In the genomic region with DNA sequence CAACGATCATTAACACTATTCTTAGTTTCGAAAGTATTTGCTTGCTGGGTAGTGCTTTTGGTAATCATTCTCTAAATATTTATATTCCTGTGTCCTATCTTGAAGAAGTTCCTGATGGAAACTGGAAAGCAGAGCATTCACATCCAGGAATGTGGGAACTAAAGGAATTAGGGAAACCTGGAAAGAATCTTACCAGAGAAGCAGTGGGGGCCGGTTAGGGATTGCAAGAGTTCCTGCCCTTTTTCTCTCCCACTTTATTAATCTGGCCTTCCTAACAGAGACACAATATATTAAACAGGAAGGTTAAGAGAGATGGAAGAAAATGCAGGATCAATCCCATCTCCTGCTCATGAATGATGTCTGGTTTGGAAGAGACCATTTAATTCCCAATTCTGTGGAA, we compare ENCODE assay signal across 10 cellular contexts. TPM values are rescaled to one million over a fixed set of nuclear protein-coding genes. Genes with fewer than 3 reads are reported as not detected.
DNase-seq lines count a peak whose midpoint lies in the region; ATAC-seq, FAIRE-seq and TF ChIP-seq lines count a peak whose summit lies in the region.
"Had no signal": no experiment of that assay in that cellular context is flagged by ENCODE, and none has a peak within 500 bp of the region (broad histone marks: within the 10 kb centered on the region; RNA-seq: fewer than 3 reads in every experiment).

No MANE protein-coding gene starts in this region.

- in situ Hi-C loops in GM12878 (cut with MboI): no loop called here

- no peaks in the 10 kb centered on the region for H3K79me2 ChIP-seq in GM12878 (ENCODE audit: control insufficient read depth, insufficient read depth, low read length)

- H3K4me2 ChIP-seq in GM12878 (ENCODE audit: control insufficient read depth, insufficient read depth): peak overlapping the region; percentile 52

- peak overlapping the region; percentile 82 for H3K4me3 Mint-ChIP-seq in activated naive CD4-positive, alpha-beta T cell treated with anti-CD3 and anti-CD28 coated beads, Interleukin-2, amount 50 U/mL, for 24 hours
- H3K4me3 Mint-ChIP-seq in type B pancreatic cell: peak overlapping the region; percentile 83

- TF ChIP-seq EP300 in GM12878 (IDR thresholded peaks at IDR 0.05; ENCODE audit: borderline replicate concordance in 1 of 2, control insufficient read depth in 1 of 2, low read depth in 2 of 2, low read length in 2 of 2): no peak

- no peak overlapping the region for H3K27ac ChIP-seq in GM12878 (ENCODE audit: control insufficient read depth, insufficient read depth)
- peak overlapping the region; percentile 33 to 86 for H3K27ac ChIP-seq in lung (ENCODE audit: low read depth in 1 of 2, low read length in 1 of 2)

- TF ChIP-seq POLR2A in GM12878 (IDR thresholded peaks at IDR 0.05; ENCODE audit: low read depth, low read length): no peak

- peaks cover 5% of the 10 kb centered on the region for H3K4me1 Mint-ChIP-seq in activated naive CD4-positive, alpha-beta T cell treated with anti-CD3 and anti-CD28 coated beads, Interleukin-2, amount 50 U/mL, for 24 hours
- peaks cover 37% of the 10 kb centered on the region for H3K4me1 Mint-ChIP-seq in type B pancreatic cell (ENCODE audit: unreplicated experiment)

- no peak overlapping the region; the same call in 1 of the 2 replicates for H2AFZ ChIP-seq in GM12878 (ENCODE audit: control insufficient read depth, low read depth, low read length)

- RAD21 ChIA-PET in GM12878 (lab: Charles Lee; ENCODE audit: unreplicated experiment): no interaction called here

- H3K9ac ChIP-seq in GM12878 (ENCODE audit: control insufficient read depth, insufficient read depth, low read length): no peak overlapping the region

- H3K4me1 ChIP-seq in GM12878 (ENCODE audit: control insufficient read depth, insufficient read depth, low read length) (peaks cover 16% of the 10 kb centered on the region), lung (ENCODE audit: control insufficient read depth in 2 of 2, insufficient read depth in 2 of 2, low read length in 2 of 2) (peaks cover 13 to 22% of the 10 kb centered on the region in 2 donors)

- TF ChIP-seq RAD21 in GM12878 (IDR thresholded peaks at IDR 0.05; ENCODE audit: insufficient read depth, low read depth, low read length): no peak

- intact Hi-C loops in GM12878 (cut with micrococcal nuclease; ENCODE audit: unreplicated experiment) (loop anchor here (5.0 kb wide), 2 partner anchors 115 to 205 kb away; a partner anchor contains a TSS), sciatic nerve (cut with DNase I) (loop anchor here (5.0 to 10.0 kb wide), 2 partner anchors 115 to 547 kb away; a partner anchor contains a TSS)

- CTCF ChIA-PET in GM12878 (lab: Yijun Ruan, JAX): no interaction called here

- ATAC-seq in GM12878 (no peak), lung (ENCODE audit: insufficient read depth, low FRiP score) (no peak), sciatic nerve (no peak)

- H3K36me3 Mint-ChIP-seq in activated naive CD4-positive, alpha-beta T cell treated with anti-CD3 and anti-CD28 coated beads, Interleukin-2, amount 50 U/mL, for 24 hours: peaks cover 2% of the 10 kb centered on the region
- no peaks in the 10 kb centered on the region for H3K36me3 Mint-ChIP-seq in type B pancreatic cell

- H3K9me3 ChIP-seq in GM12878 (replicated peaks; ENCODE audit: control insufficient read depth, insufficient read depth, low read length) (no peaks in the 10 kb centered on the region), lung (ENCODE audit: control insufficient read depth in 2 of 2, insufficient read depth in 1 of 2, low read length in 1 of 2) (no peaks in the 10 kb centered on the region)

- H3K36me3 ChIP-seq in GM12878 (ENCODE audit: control insufficient read depth in 2 of 2, insufficient read depth in 2 of 2, low read length in 1 of 2) (no peaks in the 10 kb centered on the region), lung (ENCODE audit: control insufficient read depth in 2 of 2, insufficient read depth in 2 of 2, low read length in 2 of 2) (no peaks in the 10 kb centered on the region)

- H3K9me3 Mint-ChIP-seq in activated naive CD4-positive, alpha-beta T cell treated with anti-CD3 and anti-CD28 coated beads, Interleukin-2, amount 50 U/mL, for 24 hours: no peaks in the 10 kb centered on the region
- H3K9me3 Mint-ChIP-seq in type B pancreatic cell: peaks cover 4% of the 10 kb centered on the region

- DNase-seq in activated naive CD4-positive, alpha-beta T cell treated with Interleukin-2 at 50 U/mL for 16 hours: no peak
- DNase-seq in GM12878 (ENCODE audit: low read depth, low spot score) (no peak), lung (ENCODE audit: low spot score) (no peak), type B pancreatic cell (ENCODE audit: extremely low spot score, unreplicated experiment) (no peak), EL (no peak), SKM-1 (lab: John Stamatoyannopoulos, UW; ENCODE audit: unreplicated experiment) (no peak), sciatic nerve (ENCODE audit: low spot score) (no peak)

- BruUV-seq in GM12878 (replicated peaks; lab: Mats Ljungman, UMichigan): no TSS peak

- H3K27me3 ChIP-seq in GM12878 (replicated peaks in 1 of 2; ENCODE audit: control insufficient read depth in 2 of 2, insufficient read depth in 2 of 2, low read length in 1 of 2) (no peaks in the 10 kb centered on the region; a peak in 1 of 4 replicates), lung (ENCODE audit: control insufficient read depth, insufficient read depth) (no peaks in the 10 kb centered on the region)

- no peak for FAIRE-seq in GM12878 (lab: Jason Lieb, UNC)

- no peaks in the 10 kb centered on the region for H4K20me1 ChIP-seq in GM12878 (ENCODE audit: control insufficient read depth, insufficient read depth)

- H3K4me3 ChIP-seq in GM12878: peak overlapping the region; percentile 47; the same call in 1 of the 2 replicates
- H3K4me3 ChIP-seq in lung: no peak overlapping the region

- 74% methylated on average over 3 of the region's 3 CpGs for WGBS in GM12878 (ENCODE audit: insufficient coverage, insufficient replicate concordance, low lambda C conversion rate, missing lambda C conversion rate)
- 44 to 63% methylated on average over 3 of the region's 3 CpGs for WGBS in lung, 2 donors

- peaks cover 7% of the 10 kb centered on the region for H3K27me3 Mint-ChIP-seq in activated naive CD4-positive, alpha-beta T cell treated with anti-CD3 and anti-CD28 coated beads, Interleukin-2, amount 50 U/mL, for 24 hours
- no peaks in the 10 kb centered on the region for H3K27me3 Mint-ChIP-seq in type B pancreatic cell

- no peak for TF ChIP-seq CTCF in GM12878 (IDR thresholded peaks at IDR 0.05 in 2 of 3, conservative IDR thresholded peaks at IDR 0.05 in 1 of 3; ENCODE audit: control insufficient read depth in 2 of 3, extremely low read depth in 1 of 3, insufficient read depth in 1 of 3, low read depth in 3 of 3, low read length in 3 of 3)
- TF ChIP-seq CTCF in lung (IDR thresholded peaks at IDR 0.05; ENCODE audit: control extremely low read depth, extremely low read depth): no peak
- TF ChIP-seq CTCF in type B pancreatic cell (conservative IDR thresholded peaks at IDR 0.05): no peak

- SMC1A ChIA-PET in GM12878 (lab: Charles Lee; ENCODE audit: uncharacterized antibody, unreplicated experiment): no interaction called here

- no peak overlapping the region for H3K27ac Mint-ChIP-seq in activated naive CD4-positive, alpha-beta T cell treated with anti-CD3 and anti-CD28 coated beads, Interleukin-2, amount 50 U/mL, for 24 hours
- peak overlapping the region; percentile 98 for H3K27ac Mint-ChIP-seq in type B pancreatic cell

- POLR2A ChIA-PET in GM12878 (lab: Charles Lee): no interaction called here

TF ChIP-seq in GM12878, 131 proteins besides CTCF, POLR2A, EP300 and RAD21 (continues in another document):
- no peak for TF ChIP-seq RUNX3 (IDR thresholded peaks at IDR 0.05; ENCODE audit: low read length)
- TF ChIP-seq, protein P1, sequence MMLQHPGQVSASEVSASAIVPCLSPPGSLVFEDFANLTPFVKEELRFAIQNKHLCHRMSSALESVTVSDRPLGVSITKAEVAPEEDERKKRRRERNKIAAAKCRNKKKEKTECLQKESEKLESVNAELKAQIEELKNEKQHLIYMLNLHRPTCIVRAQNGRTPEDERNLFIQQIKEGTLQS (IDR thresholded peaks at IDR 0.05; ENCODE audit: borderline replicate concordance, extremely low read depth, low read depth, low read length): no peak
- TF ChIP-seq SREBF2 (IDR thresholded peaks at IDR 0.05; ENCODE audit: low read length): no peak
- no peak for TF ChIP-seq CHD1 (IDR thresholded peaks at IDR 0.05; ENCODE audit: low read depth, low read length)
- TF ChIP-seq ZBED1 (IDR thresholded peaks at IDR 0.05; ENCODE audit: borderline replicate concordance): no peak
- TF ChIP-seq, protein P2, sequence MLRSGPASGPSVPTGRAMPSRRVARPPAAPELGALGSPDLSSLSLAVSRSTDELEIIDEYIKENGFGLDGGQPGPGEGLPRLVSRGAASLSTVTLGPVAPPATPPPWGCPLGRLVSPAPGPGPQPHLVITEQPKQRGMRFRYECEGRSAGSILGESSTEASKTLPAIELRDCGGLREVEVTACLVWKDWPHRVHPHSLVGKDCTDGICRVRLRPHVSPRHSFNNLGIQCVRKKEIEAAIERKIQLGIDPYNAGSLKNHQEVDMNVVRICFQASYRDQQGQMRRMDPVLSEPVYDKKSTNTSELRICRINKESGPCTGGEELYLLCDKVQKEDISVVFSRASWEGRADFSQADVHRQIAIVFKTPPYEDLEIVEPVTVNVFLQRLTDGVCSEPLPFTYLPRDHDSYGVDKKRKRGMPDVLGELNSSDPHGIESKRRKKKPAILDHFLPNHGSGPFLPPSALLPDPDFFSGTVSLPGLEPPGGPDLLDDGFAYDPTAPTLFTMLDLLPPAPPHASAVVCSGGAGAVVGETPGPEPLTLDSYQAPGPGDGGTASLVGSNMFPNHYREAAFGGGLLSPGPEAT (IDR thresholded peaks at IDR 0.05; ENCODE audit: low read depth): no peak
- TF ChIP-seq CBX3 (IDR thresholded peaks at IDR 0.05; ENCODE audit: borderline replicate concordance, low read depth): no peak

RNA-seq across cellular contexts. Expression of a gene that starts 52.1 kb away (rescaled TPM):
- total RNA-seq in GM12878 (2013; cell fraction: nucleolus; rRNA removed): not detected in 2 replicates
- total RNA-seq in GM12878 (2014; rRNA removed) (not detected in 2 replicates), GM12878 (2014; rRNA removed; fragmentation: Illumina TruSeq; extraction: Trizol) (not detected in 2 replicates), GM12878 (2021) (not detected in 2 replicates), lung (not detected), type B pancreatic cell (ENCODE audit: low replicate concordance) (not detected in 2 replicates), sciatic nerve (not detected)
- polyA plus RNA-seq in GM12878 (2011; ENCODE audit: low read depth): not detected
- polyA plus RNA-seq in GM12878 (2011; rRNA removed) (not detected in 2 replicates), GM12878 (2014; fragmentation: Illumina TruSeq; extraction: Trizol) (not detected in 2 replicates), GM12878 (2014; fragmentation: Nextera tagmentation; extraction: Ambion mirVana) (not detected), GM12878 (2014; rRNA removed) (not detected in 2 replicates), GM12878 (2016; fragmentation: Nextera tagmentation; extraction: Ambion mirVana) (not detected), lung (not detected)
- not detected in 2 replicates for polyA plus RNA-seq in GM12878 (2011; cell fraction: cytosol; rRNA removed)
- not detected in 2 replicates for polyA plus RNA-seq in GM12878 (2011; cell fraction: nucleus; rRNA removed)
- polyA plus RNA-seq in GM12878 (2012): not detected in 2 replicates
- not detected in 2 replicates for polyA minus RNA-seq in GM12878 (2011; rRNA and poly(A)+ RNA removed)
- not detected in 2 replicates for polyA minus RNA-seq in GM12878 (2011; cell fraction: cytosol; rRNA and poly(A)+ RNA removed)
- polyA minus RNA-seq in GM12878 (2011; cell fraction: nucleus; rRNA and poly(A)+ RNA removed): not detected in 2 replicates
- total RNA-seq: dermis microvascular lymphatic vessel endothelial cell, HT1080 had no signal
